In the genomic region with DNA sequence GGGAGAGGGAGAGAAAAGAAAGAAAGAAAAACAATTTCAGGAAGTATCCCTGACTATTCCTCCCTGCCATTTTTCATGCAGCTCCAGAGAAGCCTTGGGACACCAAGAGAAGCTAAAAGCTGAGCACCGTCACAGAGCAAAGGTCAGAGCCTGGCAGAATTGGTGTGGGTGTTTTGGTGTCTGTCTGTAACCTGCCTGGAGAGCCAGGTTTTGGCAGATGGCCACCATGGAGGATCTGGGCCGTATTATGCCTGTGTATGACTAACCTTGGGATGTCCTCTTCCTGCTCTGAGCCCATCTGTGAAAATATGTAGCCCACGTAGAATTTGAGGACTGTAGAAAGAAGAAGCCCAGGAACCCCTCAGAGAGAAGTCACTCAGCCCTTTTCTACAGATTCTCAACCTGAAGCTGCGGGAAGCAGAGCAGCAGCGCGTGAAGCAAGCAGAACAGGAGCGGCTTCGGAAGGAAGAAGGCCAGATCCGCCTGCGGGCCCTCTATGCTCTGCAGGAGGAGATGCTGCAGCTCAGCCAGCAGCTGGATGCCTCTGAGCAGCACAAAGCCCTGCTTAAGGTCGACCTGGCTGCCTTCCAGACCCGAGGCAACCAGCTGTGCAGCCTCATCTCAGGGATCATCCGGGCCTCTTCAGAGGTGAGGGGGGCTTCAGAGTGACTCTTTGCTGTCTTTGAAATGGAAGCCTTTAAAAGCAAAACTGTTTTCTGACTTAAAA, we compare ENCODE assay signal across 9 cellular contexts. TPM values are rescaled to one million over a fixed set of nuclear protein-coding genes. Genes with fewer than 3 reads are reported as not detected.
DNase-seq lines count a peak whose midpoint lies in the region; ATAC-seq and TF ChIP-seq lines count a peak whose summit lies in the region.
"Had no signal": no experiment of that assay in that cellular context is flagged by ENCODE, and none has a peak within 500 bp of the region (broad histone marks: within the 10 kb centered on the region; RNA-seq: fewer than 3 reads in every experiment).

No MANE protein-coding gene starts in this region.

- no peak overlapping the region for H4K5ac ChIP-seq in IMR-90 (ENCODE audit: low read depth, low read length)

- no TSS peak for BruUV-seq in IMR-90 (replicated peaks; lab: Mats Ljungman, UMichigan)

- no peak overlapping the region for H3K9ac ChIP-seq in IMR-90 (ENCODE audit: low read depth, low read length)
- no peak overlapping the region for H3K9ac ChIP-seq in stomach smooth muscle (ENCODE audit: low read length in 2 of 2)

- intact Hi-C loops in IMR-90 (cut with micrococcal nuclease) (no loop called here), heart right ventricle (cut with DNase I) (loop anchor here in 3 of 10 donors (10.0 kb wide), 3 partner anchors 49 to 229 kb away; no protein-coding TSS in a partner anchor), CD14-positive monocyte (cut with micrococcal nuclease) (no loop called here)

- no peak overlapping the region for H3K18ac ChIP-seq in IMR-90 (ENCODE audit: low read depth, low read length)

- H3K27me3 ChIP-seq in IMR-90 (ENCODE audit: control insufficient read depth, insufficient read depth, low read length) (no peaks in the 10 kb centered on the region), heart right ventricle (no peaks in the 10 kb centered on the region), stomach smooth muscle (ENCODE audit: control insufficient read depth in 1 of 2, insufficient read depth in 2 of 2, low read length in 2 of 2) (no peaks in the 10 kb centered on the region)

- no peak overlapping the region for H3K4me3 Mint-ChIP-seq in CD14-positive monocyte
- H3K4me3 Mint-ChIP-seq: central memory CD8-positive, alpha-beta T cell had no signal

- H3K4me1 ChIP-seq in IMR-90 (ENCODE audit: control insufficient read depth, insufficient read depth, low read length): peaks cover 7% of the 10 kb centered on the region; the same call in 1 of the 2 replicates
- peaks cover 0 to 12% (median 7%) of the 10 kb centered on the region in 9 donors for H3K4me1 ChIP-seq in heart right ventricle
- H3K4me1 ChIP-seq in stomach smooth muscle (ENCODE audit: control insufficient read depth, insufficient read depth, low read length): peaks cover 10% of the 10 kb centered on the region

- dilution Hi-C loops in IMR-90 (cut with HindIII; ENCODE audit: low sequenced_read_pairs, unreplicated experiment): no loop called here

- in situ Hi-C loops in IMR-90 (cut with MboI; ENCODE audit: low sequenced_read_pairs): no loop called here
- in situ Hi-C loops in SK-MEL-5 (cut with HindIII; ENCODE audit: low pct_unique_long_range_greater_than_20kb, low sequenced_read_pairs): no loop called here

- H4K8ac ChIP-seq in IMR-90 (ENCODE audit: low read depth in 2 of 2, low read length in 2 of 2): 0 out of 4 replicates have a peak overlapping the region, but pooled peaks of 1 of the 2 experiments have one; percentile 29

- H3K4me3 ChIP-seq in IMR-90 (ENCODE audit: insufficient read depth, low read depth, low read length): no peak overlapping the region
- no peak overlapping the region for H3K4me3 ChIP-seq in heart right ventricle
- peak overlapping the region in 1 of 2 donors; percentile 15 for H3K4me3 ChIP-seq in stomach smooth muscle (ENCODE audit: low read length in 2 of 2)

- H3K4me1 Mint-ChIP-seq in CD14-positive monocyte: no peaks in the 10 kb centered on the region
- H3K4me1 Mint-ChIP-seq: central memory CD8-positive, alpha-beta T cell had no signal

- H3K36me3 Mint-ChIP-seq in CD14-positive monocyte: peaks cover 74 to 92% of the 10 kb centered on the region in 2 donors

- no peak overlapping the region for H2BK5ac ChIP-seq in IMR-90 (ENCODE audit: low read depth, low read length, poor library complexity, severe bottlenecking)

- peaks cover 0 to 4% (median 0%) of the 10 kb centered on the region in 3 donors for H3K27me3 Mint-ChIP-seq in CD14-positive monocyte (ENCODE audit: low read depth in 3 of 3)
- H3K27me3 Mint-ChIP-seq: central memory CD8-positive, alpha-beta T cell had no signal

- H2AK9ac ChIP-seq in IMR-90 (replicated peaks; ENCODE audit: low read depth, low read length, poor library complexity): peak overlapping the region; percentile 60

- no peak overlapping the region for H3K56ac ChIP-seq in IMR-90 (ENCODE audit: extremely low read depth, insufficient read depth, low read length)

- H3K4me2 ChIP-seq in IMR-90 (ENCODE audit: low read depth, low read length): no peak overlapping the region

- H3K27ac ChIP-seq in IMR-90 (ENCODE audit: insufficient read depth, low read length) (no peak overlapping the region), heart right ventricle (peak overlapping the region in 4 of 10 donors; percentile 6 to 31 (median 18)), stomach smooth muscle (ENCODE audit: low read length) (peak overlapping the region; percentile 58)

- POLR2A ChIA-PET in IMR-90 (lab: Charles Lee; ENCODE audit: unreplicated experiment): no interaction called here

- H3K9me3 ChIP-seq in IMR-90 (ENCODE audit: control insufficient read depth, insufficient read depth, low read length) (no peaks in the 10 kb centered on the region), heart right ventricle (no peaks in the 10 kb centered on the region), stomach smooth muscle (ENCODE audit: control insufficient read depth in 2 of 2, low read length in 2 of 2) (no peaks in the 10 kb centered on the region)

- H4K91ac ChIP-seq in IMR-90 (ENCODE audit: insufficient read depth, low read depth, low read length): no peak overlapping the region

- DNase-seq in IMR-90 (peak; percentile 67), SK-MEL-5 (ENCODE audit: low read depth, low spot score) (peak; percentile 43), heart right ventricle (peak in 1 of 2 donors; percentile 41), GM20000 (ENCODE audit: low spot score) (no peak), CD14-positive monocyte (ENCODE audit: low spot score) (no peak)
- DNase-seq: stimulated activated naive CD4-positive, alpha-beta T cell treated with Interleukin-2 at 50 U/mL for 16 hours had no signal

- H2BK20ac ChIP-seq in IMR-90 (ENCODE audit: low read depth, low read length): no peak overlapping the region

- H3K36me3 ChIP-seq in IMR-90 (ENCODE audit: control insufficient read depth, insufficient read depth, low read length) (peaks cover 23% of the 10 kb centered on the region), heart right ventricle (peaks cover 0 to 99% (median 49%) of the 10 kb centered on the region in 9 donors), stomach smooth muscle (ENCODE audit: control insufficient read depth in 2 of 2, insufficient read depth in 2 of 2, low read length in 2 of 2) (peaks cover 21 to 33% of the 10 kb centered on the region in 2 donors)

- no peak overlapping the region for H2BK120ac ChIP-seq in IMR-90 (ENCODE audit: low read depth, low read length)

- TF ChIP-seq CTCF in IMR-90 (conservative IDR thresholded peaks at IDR 0.05; ENCODE audit: low read depth, low read length) (no peak), heart right ventricle (IDR thresholded peaks at IDR 0.05) (no peak), GM20000 (IDR thresholded peaks at IDR 0.05; ENCODE audit: extremely low read depth, missing control alignments) (no peak), CD14-positive monocyte (IDR thresholded peaks at IDR 0.05) (no peak)

- no peak overlapping the region for H3K23ac ChIP-seq in IMR-90 (ENCODE audit: low read depth, low read length)

- no peak overlapping the region for H2BK15ac ChIP-seq in IMR-90 (ENCODE audit: low read depth, low read length)

- H2AFZ ChIP-seq in IMR-90 (replicated peaks; ENCODE audit: low read length, poor library complexity): peak overlapping the region; percentile 72

- WGBS in IMR-90 (ENCODE audit: extremely low coverage in 2 of 2, insufficient read length in 1 of 2), 2 experiments: 27% methylated on average over 3 of the region's 13 CpGs; no CpG with 5 or more reads in 1 of the 2 experiments
- WGBS in heart right ventricle, 2 donors: 34 to 41% methylated on average over 13 of the region's 13 CpGs

- peaks cover 0 to 5% (median 3%) of the 10 kb centered on the region in 7 donors for H3K9me3 Mint-ChIP-seq in CD14-positive monocyte
- H3K9me3 Mint-ChIP-seq: central memory CD8-positive, alpha-beta T cell had no signal

- ATAC-seq in IMR-90 (ENCODE audit: low read depth): peak; percentile 90
- ATAC-seq in heart right ventricle: peak in 7 of 8 donors; percentile 22 to 65 (median 42)
- ATAC-seq in HG02588 (IDR thresholded peaks at IDR 0.05; ENCODE audit: unreplicated experiment): no peak

- 0 out of 2 replicates have a peak, but pooled peaks cover 4% of the 10 kb centered on the region for H3K9me1 ChIP-seq in IMR-90 (ENCODE audit: insufficient read depth, low read length)

- H4K20me1 ChIP-seq in IMR-90 (ENCODE audit: insufficient read depth, low read length): no peaks in the 10 kb centered on the region; the same call in 1 of the 2 replicates

- no peak overlapping the region for H2AK5ac ChIP-seq in IMR-90 (ENCODE audit: low read depth, low read length)

- no peak for TF ChIP-seq RAD21 in IMR-90 (IDR thresholded peaks at IDR 0.05; ENCODE audit: low read length)

- H3K27ac Mint-ChIP-seq in CD14-positive monocyte: peak overlapping the region in 3 of 7 donors; percentile 8 to 75 (median 44)

- TF ChIP-seq POLR2A in IMR-90 (IDR thresholded peaks at IDR 0.05; ENCODE audit: low read depth, low read length): no peak

- no peak overlapping the region for H3K14ac ChIP-seq in IMR-90 (replicated peaks; ENCODE audit: low read depth, low read length)

- peaks cover 0 to 11% of the 10 kb centered on the region in 2 experiments; a peak in 2 of 4 replicates for H3K79me1 ChIP-seq in IMR-90 (ENCODE audit: low read depth in 1 of 2, low read length in 2 of 2)

- no peak overlapping the region for H3K4ac ChIP-seq in IMR-90 (ENCODE audit: low read depth, low read length)

- CTCF ChIA-PET in IMR-90 (lab: Yijun Ruan, JAX): interaction anchor here (0.5 kb wide), 1 partner anchor 17 kb away, joined by 7 read pairs; no protein-coding TSS in a partner anchor

RNA-seq across cellular contexts. Expression of a gene that starts 18.8 kb away (rescaled TPM):
- total RNA-seq in IMR-90 (2012; rRNA removed) (35.3 and 39.4 TPM in 2 replicates), heart right ventricle (10 to 100 TPM; 15.0 to 24.5 (median 19.9) TPM)
- polyA plus RNA-seq in IMR-90 (2012; rRNA removed) (13.2 and 14.3 TPM in 2 replicates), heart right ventricle (10 to 100 TPM; 10.5 to 12.4 TPM), CD14-positive monocyte (10 to 100 TPM; 22.2 to 31.2 TPM)
- 7.3 and 10.2 TPM in 2 replicates for polyA plus RNA-seq in IMR-90 (2012; cell fraction: cytosol; rRNA removed)
- polyA plus RNA-seq in IMR-90 (2012; cell fraction: nucleus; rRNA removed; ENCODE audit: low replicate concordance): 9.6 and 15.5 TPM in 2 replicates
- total RNA-seq in SK-MEL-5 (2014; rRNA removed; shearing (Covaris generic)): 42.2 and 43.3 TPM in 2 replicates
- 31.2 and 40.8 TPM in 2 replicates for polyA plus RNA-seq in SK-MEL-5 (2015; cell fraction: cytosol; rRNA removed)
- 21.8 and 23.2 TPM in 2 replicates for polyA plus RNA-seq in SK-MEL-5 (2015; cell fraction: nucleus; rRNA removed)

RNA-seq across cellular contexts. Expression of a gene that starts 29.0 kb away (rescaled TPM):
- total RNA-seq in IMR-90 (2012; rRNA removed) (327 and 345 TPM in 2 replicates), heart right ventricle (100 to 1,000 TPM; 250 to 449 (median 379) TPM)
- polyA plus RNA-seq in IMR-90 (2012; rRNA removed) (275 and 316 TPM in 2 replicates), heart right ventricle (100 to 1,000 TPM; 119 to 177 TPM), CD14-positive monocyte (1 to 10 TPM; 6.2 to 8.5 TPM)
- 177 and 253 TPM in 2 replicates for polyA plus RNA-seq in IMR-90 (2012; cell fraction: cytosol; rRNA removed)
- polyA plus RNA-seq in IMR-90 (2012; cell fraction: nucleus; rRNA removed; ENCODE audit: low replicate concordance): 798 and 1,000 TPM in 2 replicates
- 91.4 and 114 TPM in 2 replicates for total RNA-seq in SK-MEL-5 (2014; rRNA removed; shearing (Covaris generic))
- polyA plus RNA-seq in SK-MEL-5 (2015; cell fraction: cytosol; rRNA removed): 95.4 and 113 TPM in 2 replicates
- 193 and 225 TPM in 2 replicates for polyA plus RNA-seq in SK-MEL-5 (2015; cell fraction: nucleus; rRNA removed)

Comparison
In these comparisons a context has a peak if more than half of its experiments do, and no peak if none do; other contexts are left out.
1. DNase-seq: peak in IMR-90 (single experiment) and SK-MEL-5 (single experiment); none in GM20000 (single experiment) and CD14-positive monocyte (single experiment).